Comparison of ENCODE assay signal across 10 cellular contexts in the genomic region with DNA sequence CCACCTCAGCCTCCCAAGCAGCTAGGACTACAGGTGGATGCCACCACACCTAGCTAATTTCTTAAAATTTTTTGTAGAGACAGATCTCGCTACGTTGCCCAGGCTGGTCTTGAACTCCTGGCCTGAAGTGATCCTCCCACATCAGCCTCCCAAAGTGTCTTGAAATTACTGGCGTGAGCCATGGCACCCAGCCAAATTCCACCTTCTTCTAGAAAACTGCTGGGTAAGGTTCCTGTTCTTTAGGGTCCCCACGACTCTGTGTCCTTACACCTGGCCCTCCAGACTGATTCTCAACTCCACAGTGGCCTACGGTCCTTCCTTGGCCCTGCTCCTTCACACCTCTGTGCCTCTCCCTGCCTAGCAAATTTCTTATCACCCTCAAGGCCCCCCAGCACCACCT. TPM values are rescaled to one million over a fixed set of nuclear protein-coding genes. Genes with fewer than 3 reads are reported as not detected.
DNase-seq lines count a peak whose midpoint lies in the region; ATAC-seq and TF ChIP-seq lines count a peak whose summit lies in the region.
"Had no signal": no experiment of that assay in that cellular context is flagged by ENCODE, and none has a peak within 500 bp of the region (broad histone marks: within the 10 kb centered on the region; RNA-seq: fewer than 3 reads in every experiment).

No MANE protein-coding gene starts in this region.

- no peak overlapping the region for H3K9ac ChIP-seq in iPS-20b (ENCODE audit: low read depth, low read length)

- H3K4me3 ChIP-seq in iPS-20b (ENCODE audit: low read length): peak overlapping the region; percentile 81; the same call in 1 of the 2 replicates
- H3K4me3 ChIP-seq in right cardiac atrium (ENCODE audit: low read length): no peak overlapping the region

- no peaks in the 10 kb centered on the region for H3K9me3 ChIP-seq in T-helper 17 cell (ENCODE audit: control insufficient read depth, low read length, poor library complexity, severe bottlenecking)
- no peaks in the 10 kb centered on the region for H3K9me3 ChIP-seq in iPS-20b (ENCODE audit: insufficient read depth, low read depth, low read length)
- H3K9me3 ChIP-seq in right cardiac atrium (ENCODE audit: control insufficient read depth, low read length): no peaks in the 10 kb centered on the region

- H3K27me3 Mint-ChIP-seq in activated naive CD4-positive, alpha-beta T cell treated with anti-CD3 and anti-CD28 coated beads, Interleukin-2, amount 10 ng/mL, durations not matched to agents 7 days and 5 days: no peaks in the 10 kb centered on the region
- H3K27me3 Mint-ChIP-seq in T-helper 17 cell (no peaks in the 10 kb centered on the region), type B pancreatic cell (no peaks in the 10 kb centered on the region)

- H3K27me3 ChIP-seq in iPS-20b (ENCODE audit: insufficient read depth, low read length): no peaks in the 10 kb centered on the region
- no peaks in the 10 kb centered on the region for H3K27me3 ChIP-seq in right cardiac atrium (ENCODE audit: control insufficient read depth, insufficient read depth)

- DNase-seq in activated naive CD4-positive, alpha-beta T cell treated with anti-CD3 and anti-CD28 coated beads, Interleukin-2, amount 10 ng/mL, durations not matched to agents 7 days and 5 days: no peak
- DNase-seq in activated naive CD4-positive, alpha-beta T cell (lab: John Stamatoyannopoulos, UW): no peak
- no peak for DNase-seq in T-helper 17 cell
- no peak for DNase-seq in type B pancreatic cell (ENCODE audit: extremely low spot score, unreplicated experiment)
- no peak for DNase-seq in right cardiac atrium
- DNase-seq in NCI-H510A (lab: John Stamatoyannopoulos, UW): no peak
- DNase-seq: H7; stimulated activated CD8-positive, alpha-beta memory T cell treated with anti-CD3 and anti-CD28 coated beads, Interleukin-4, amount 100 ng/mL, for 48 hours had no signal

- H3K4me1 ChIP-seq in iPS-20b (ENCODE audit: insufficient read depth, low read length): peaks cover 5% of the 10 kb centered on the region; the same call in 1 of the 2 replicates
- peaks cover 2% of the 10 kb centered on the region for H3K4me1 ChIP-seq in right cardiac atrium (ENCODE audit: control insufficient read depth, insufficient read depth, low read length)

- H3K36me3 ChIP-seq in iPS-20b (ENCODE audit: insufficient read depth, low read depth, low read length): peaks cover 19% of the 10 kb centered on the region; the same call in 1 of the 2 replicates

- WGBS in right cardiac atrium: 83% methylated on average over 5 of the region's 5 CpGs

- H3K4me3 Mint-ChIP-seq in activated naive CD4-positive, alpha-beta T cell treated with anti-CD3 and anti-CD28 coated beads, Interleukin-2, amount 10 ng/mL, durations not matched to agents 7 days and 5 days: peak overlapping the region; percentile 33
- H3K4me3 Mint-ChIP-seq in T-helper 17 cell: peak overlapping the region; percentile 94
- peak overlapping the region; percentile 96 for H3K4me3 Mint-ChIP-seq in type B pancreatic cell

- no peak overlapping the region for H3K27ac Mint-ChIP-seq in activated naive CD4-positive, alpha-beta T cell treated with anti-CD3 and anti-CD28 coated beads, Interleukin-2, amount 10 ng/mL, durations not matched to agents 7 days and 5 days
- H3K27ac Mint-ChIP-seq in T-helper 17 cell: peak overlapping the region; percentile 97
- peak overlapping the region; percentile 88 for H3K27ac Mint-ChIP-seq in type B pancreatic cell

- peaks cover 32% of the 10 kb centered on the region for H3K36me3 Mint-ChIP-seq in activated naive CD4-positive, alpha-beta T cell treated with anti-CD3 and anti-CD28 coated beads, Interleukin-2, amount 10 ng/mL, durations not matched to agents 7 days and 5 days
- H3K36me3 Mint-ChIP-seq in T-helper 17 cell (ENCODE audit: low read depth): peaks cover 4% of the 10 kb centered on the region
- H3K36me3 Mint-ChIP-seq in type B pancreatic cell: peaks cover 19% of the 10 kb centered on the region

- ATAC-seq in T-helper 17 cell (no peak), right cardiac atrium (no peak), HG02852 (IDR thresholded peaks at IDR 0.05; ENCODE audit: unreplicated experiment) (no peak)

- peaks cover 3% of the 10 kb centered on the region for H3K9me3 Mint-ChIP-seq in activated naive CD4-positive, alpha-beta T cell treated with anti-CD3 and anti-CD28 coated beads, Interleukin-2, amount 10 ng/mL, durations not matched to agents 7 days and 5 days
- no peaks in the 10 kb centered on the region for H3K9me3 Mint-ChIP-seq in type B pancreatic cell

- intact Hi-C loops in right cardiac atrium (cut with DNase I): loop anchor here in 3 of 4 donors (5.0 to 10.0 kb wide), 3 partner anchors 182 to 377 kb away; no protein-coding TSS in a partner anchor

- CTCF ChIA-PET in activated naive CD4-positive, alpha-beta T cell treated with anti-CD3 and anti-CD28 coated beads, Interleukin-2, amount 10 ng/mL, durations not matched to agents 7 days and 5 days (lab: Charles Lee): interaction anchor here (1.1 to 2.2 kb wide), 5 partner anchors 13 to 183 kb away, joined by 3 to 11 read pairs (median 4); no protein-coding TSS in a partner anchor

- no peak for TF ChIP-seq CTCF in type B pancreatic cell (conservative IDR thresholded peaks at IDR 0.05)

- no peak overlapping the region for H3K27ac ChIP-seq in iPS-20b (ENCODE audit: low read length)
- no peak overlapping the region for H3K27ac ChIP-seq in right cardiac atrium (ENCODE audit: low read length)

- H3K4me1 Mint-ChIP-seq in activated naive CD4-positive, alpha-beta T cell treated with anti-CD3 and anti-CD28 coated beads, Interleukin-2, amount 10 ng/mL, durations not matched to agents 7 days and 5 days: peaks cover 36% of the 10 kb centered on the region
- peaks cover 48% of the 10 kb centered on the region for H3K4me1 Mint-ChIP-seq in T-helper 17 cell
- peaks cover 41% of the 10 kb centered on the region for H3K4me1 Mint-ChIP-seq in type B pancreatic cell (ENCODE audit: unreplicated experiment)

RNA-seq across cellular contexts. Expression of a gene that starts 1.9 kb away (rescaled TPM):
- total RNA-seq in T-helper 17 cell: 10 to 100 TPM; 24.3 to 25.1 TPM
- total RNA-seq in type B pancreatic cell (ENCODE audit: low replicate concordance): 34.4 and 35.2 TPM in 2 replicates
- 10 to 100 TPM; 43.6 to 47.4 (median 46.1) TPM for total RNA-seq in right cardiac atrium
- 20.1 TPM for polyA plus RNA-seq in right cardiac atrium

Comparison
In these comparisons a context has a peak if more than half of its experiments do, and no peak if none do; other contexts are left out.
1. H3K4me3 Mint-ChIP-seq: peak in every context shown above with its lines; median percentile 96 in type B pancreatic cell; 94 in T-helper 17 cell; 33 in activated naive CD4-positive, alpha-beta T cell treated with anti-CD3 and anti-CD28 coated beads, Interleukin-2, amount 10 ng/mL, durations not matched to agents 7 days and 5 days.